Comparison of ENCODE assay signal across 8 cellular contexts in the genomic region with DNA sequence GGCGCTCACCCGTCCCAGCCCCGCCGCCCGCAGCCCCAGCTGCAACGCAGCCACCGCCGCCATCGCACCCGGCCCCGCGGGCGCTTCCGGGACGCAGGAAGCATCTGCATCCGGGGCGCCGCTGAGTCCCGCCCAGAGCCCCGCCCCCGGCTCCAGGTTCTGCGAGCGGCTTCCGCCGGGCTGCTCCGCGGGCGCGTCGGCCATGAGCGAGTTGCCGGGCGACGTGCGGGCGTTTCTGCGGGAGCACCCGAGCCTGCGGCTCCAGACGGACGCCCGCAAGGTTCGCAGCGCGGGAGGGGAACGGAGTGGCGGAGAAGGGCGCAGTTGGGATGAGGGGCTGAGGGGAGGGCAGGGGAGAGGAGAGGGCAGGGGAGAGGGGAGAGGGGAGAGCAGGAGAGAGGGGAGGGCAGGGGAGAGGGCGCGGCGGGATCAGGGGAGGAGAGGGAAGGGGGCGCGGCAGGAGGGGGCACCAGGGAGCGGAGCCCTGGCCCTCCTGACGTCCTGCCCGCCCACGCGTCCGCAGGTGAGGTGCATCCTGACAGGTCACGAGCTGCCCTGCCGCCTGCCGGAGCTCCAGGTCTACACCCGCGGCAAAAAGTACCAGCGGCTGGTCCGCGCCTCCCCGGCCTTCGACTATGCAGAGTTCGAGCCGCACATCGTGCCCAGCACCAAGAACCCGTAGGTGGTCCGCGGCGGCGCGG. TPM values are rescaled to one million over a fixed set of nuclear protein-coding genes. Genes with fewer than 3 reads are reported as not detected.
A peak's percentile ranks its signal among the peaks of the same experiment; 100 is the strongest.
DNase-seq lines count a peak whose midpoint lies in the region; ATAC-seq, FAIRE-seq and TF ChIP-seq lines count a peak whose summit lies in the region.

A gene with protein sequence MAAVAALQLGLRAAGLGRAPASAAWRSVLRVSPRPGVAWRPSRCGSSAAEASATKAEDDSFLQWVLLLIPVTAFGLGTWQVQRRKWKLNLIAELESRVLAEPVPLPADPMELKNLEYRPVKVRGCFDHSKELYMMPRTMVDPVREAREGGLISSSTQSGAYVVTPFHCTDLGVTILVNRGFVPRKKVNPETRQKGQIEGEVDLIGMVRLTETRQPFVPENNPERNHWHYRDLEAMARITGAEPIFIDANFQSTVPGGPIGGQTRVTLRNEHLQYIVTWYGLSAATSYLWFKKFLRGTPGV (minus strand): TSS at position 97 of the 701 bp plus-strand sequence. CDS start 34 bp downstream, at position 63.
A gene (plus strand): TSS at position 160 of the 701 bp plus-strand sequence. CDS start 43 bp downstream, at position 203.

- DNase-seq in NCI-H2081 (lab: John Stamatoyannopoulos, UW) (peak; percentile 84 to 90), bronchial epithelial cell (ENCODE audit: low read depth) (peak; percentile 55), iris pigment epithelial cell (ENCODE audit: low read depth) (peak; percentile 83), spleen (peak; percentile 98)

- intact Hi-C loops in spleen (cut with DNase I; ENCODE audit: low total_unique reads): no loop called here

- no peak for FAIRE-seq in bronchial epithelial cell (lab: Jason Lieb, UNC)

- peaks cover 18% of the 10 kb centered on the region for H3K36me3 ChIP-seq in bronchial epithelial cell (ENCODE audit: control insufficient read depth, insufficient read depth, low read length)
- H3K36me3 ChIP-seq in spleen: peaks cover 2 to 72% (median 45%) of the 10 kb centered on the region in 6 donors

- H3K27ac ChIP-seq in spleen: peak within 1 kb of the TSS; percentile 61 to 91 (median 84)

- TF ChIP-seq POLR2A in GM10847 (IDR thresholded peaks at IDR 0.05; ENCODE audit: extremely low read depth, insufficient read length) (peak; percentile 82), spleen (IDR thresholded peaks at IDR 0.05) (peak in 1 of 3 donors; percentile 52)

- ATAC-seq in HG02642 (IDR thresholded peaks at IDR 0.05; ENCODE audit: poor library complexity, unreplicated experiment): peak; percentile 63
- no peak for ATAC-seq in GM18861 (IDR thresholded peaks at IDR 0.05; ENCODE audit: unreplicated experiment)

- H3K4me1 ChIP-seq in spleen: peaks cover 20 to 90% (median 54%) of the 10 kb centered on the region in 6 donors

- no peaks in the 10 kb centered on the region for H3K9me3 ChIP-seq in spleen

- TF ChIP-seq CTCF in WI38 (IDR thresholded peaks at IDR 0.05; ENCODE audit: low read depth, low read length) (no peak), bronchial epithelial cell (IDR thresholded peaks at IDR 0.05; ENCODE audit: insufficient read depth, low read length, severe bottlenecking) (peak; percentile 38), spleen (IDR thresholded peaks at IDR 0.05 in 8 of 11, conservative IDR thresholded peaks at IDR 0.05 in 3 of 11) (peak in 1 of 11 experiments; percentile 22)

- WGBS in spleen, 5 donors: 0 to 3% (median 2%) methylated on average over 45 to 78 of the region's 78 CpGs

- no peaks in the 10 kb centered on the region for H3K27me3 ChIP-seq in bronchial epithelial cell (ENCODE audit: control insufficient read depth, insufficient read depth, low read length)
- no peaks in the 10 kb centered on the region for H3K27me3 ChIP-seq in spleen (replicated peaks in 1 of 7)

- H3K4me3 ChIP-seq in WI38 (ENCODE audit: low read depth, low read length): peak within 1 kb of the TSS; percentile 84
- H3K4me3 ChIP-seq in bronchial epithelial cell (ENCODE audit: low read depth, low read length): peak within 1 kb of the TSS; percentile 77
- H3K4me3 ChIP-seq in spleen: peak within 1 kb of the TSS; percentile 77 to 96 (median 84)

RNA-seq across cellular contexts. Expression of the first gene that starts in this region (rescaled TPM):
- total RNA-seq in bronchial epithelial cell (23.4 and 44.5 TPM in 2 replicates), spleen (10 to 100 TPM; 31.4 to 37.7 (median 35.6) TPM)
- 10 to 100 TPM; 72.0 to 75.6 (median 72.5) TPM for polyA plus RNA-seq in spleen

RNA-seq across cellular contexts. Expression of the second gene that starts in this region (rescaled TPM):
- 46.6 and 51.3 TPM in 2 replicates for total RNA-seq in bronchial epithelial cell
- 10 to 100 TPM in 5 of 7 donors, 1 to 10 TPM in 2; 6.5 to 19.9 (median 12.4) TPM for total RNA-seq in spleen
- 10 to 100 TPM; 31.4 to 32.6 (median 31.5) TPM for polyA plus RNA-seq in spleen
